ENCODE assay signal across 10 cellular contexts in genomic region chr1:212959266-212960220, GRCh38. TPM values are rescaled to one million over a fixed set of nuclear protein-coding genes. Genes with fewer than 3 reads are reported as not detected.
DNase-seq lines count a peak whose midpoint lies in the region; ATAC-seq and FAIRE-seq lines count a peak whose summit lies in the region.
"Had no signal": no experiment of that assay in that cellular context is flagged by ENCODE, and none has a peak within 500 bp of the region (broad histone marks: within the 10 kb centered on the region; RNA-seq: fewer than 3 reads in every experiment).

No MANE protein-coding gene starts in this region.

- ATAC-seq in GM21381 (IDR thresholded peaks at IDR 0.05; ENCODE audit: unreplicated experiment): peak; percentile 68
- peak; percentile 81 for ATAC-seq in HG03095 (IDR thresholded peaks at IDR 0.05; ENCODE audit: unreplicated experiment)

- FAIRE-seq in GM18507 (lab: Jason Lieb, UNC): peak; percentile 95

- H3K27ac ChIP-seq in caudate nucleus (ENCODE audit: low read depth, low read length): no peak overlapping the region

- DNase-seq in GM18507 (ENCODE audit: extremely low spot score, insufficient read length, low read depth) (peak; percentile 64), dermis blood vessel endothelial cell (peak; percentile 64), NCI-H774 (lab: John Stamatoyannopoulos, UW) (no peak), midbrain (lab: John Stamatoyannopoulos, UW) (no peak), caudate nucleus (lab: John Stamatoyannopoulos, UW) (no peak)
- no peak for DNase-seq in activated naive CD4-positive, alpha-beta T cell (lab: John Stamatoyannopoulos, UW)
- DNase-seq: NCI-H1436, SIG-M5 had no signal

RNA-seq across cellular contexts. Expression of gene VASH2, which starts 9.2 kb away (rescaled TPM):
- total RNA-seq in dermis blood vessel endothelial cell: 0.17 and 0.19 TPM in 2 replicates

RNA-seq across cellular contexts. Expression of gene ANGEL2, which starts 56.1 kb away (rescaled TPM):
- 40.9 and 43.1 TPM in 2 replicates for total RNA-seq in dermis blood vessel endothelial cell

Comparison
In these comparisons a context has a peak if more than half of its experiments do, and no peak if none do; other contexts are left out.
1. DNase-seq: peak in GM18507 (single experiment) and dermis blood vessel endothelial cell (single experiment); none in activated naive CD4-positive, alpha-beta T cell (0 of 4), NCI-H774 (single experiment), midbrain (single experiment) and caudate nucleus (0 of 61).